In genomic region chr14:101251812-101252442, GRCh38 we compare ENCODE assay signal across 19 cellular contexts.
DNase-seq lines count a peak whose midpoint lies in the region; ATAC-seq and TF ChIP-seq lines count a peak whose summit lies in the region.
"Had no signal": no experiment of that assay in that cellular context is flagged by ENCODE, and none has a peak within 500 bp of the region (broad histone marks: within the 10 kb centered on the region; RNA-seq: fewer than 3 reads in every experiment).

No MANE protein-coding gene starts in this region.

- H3K9me3 Mint-ChIP-seq in activated CD8-positive, alpha-beta T cell treated with anti-CD3 and anti-CD28 coated beads, Interleukin-2, amount 10 ng/mL, durations not matched to agents 7 days and 5 days (ENCODE audit: insufficient read depth) = no peaks in the 10 kb centered on the region
- H3K9me3 Mint-ChIP-seq in activated CD8-positive, alpha-beta T cell treated with anti-CD3 and anti-CD28 coated beads for 36 hours = no peaks in the 10 kb centered on the region
- no peaks in the 10 kb centered on the region for H3K9me3 Mint-ChIP-seq in endodermal cell

- no peak for ATAC-seq in activated CD8-positive, alpha-beta T cell treated with anti-CD3 and anti-CD28 coated beads, Interleukin-2, amount 10 ng/mL, durations not matched to agents 7 days and 5 days
- no peak for ATAC-seq in activated CD8-positive, alpha-beta T cell treated with anti-CD3 and anti-CD28 coated beads for 36 hours
- ATAC-seq in HG03135 (IDR thresholded peaks at IDR 0.05; ENCODE audit: unreplicated experiment) = no peak
- ATAC-seq: HCT116 had no signal

- no peaks in the 10 kb centered on the region for H3K36me3 ChIP-seq in endodermal cell (ENCODE audit: control insufficient read depth, insufficient read depth, low read length)

- no peak for TF ChIP-seq CTCF in activated CD8-positive, alpha-beta T cell treated with anti-CD3 and anti-CD28 coated beads for 36 hours (IDR thresholded peaks at IDR 0.05)
- TF ChIP-seq CTCF in endodermal cell (conservative IDR thresholded peaks at IDR 0.05) = no peak

- no peaks in the 10 kb centered on the region for H3K9me3 ChIP-seq in endodermal cell (ENCODE audit: control insufficient read depth, low read length)

- H3K27ac ChIP-seq in endodermal cell (ENCODE audit: low read depth, low read length) = no peak overlapping the region
- H3K27ac ChIP-seq: C4-2B, GM23248 had no signal

- H3K27ac Mint-ChIP-seq in activated CD8-positive, alpha-beta T cell treated with anti-CD3 and anti-CD28 coated beads, Interleukin-2, amount 10 ng/mL, durations not matched to agents 7 days and 5 days = peak overlapping the region; percentile 64
- H3K27ac Mint-ChIP-seq in activated CD8-positive, alpha-beta T cell treated with anti-CD3 and anti-CD28 coated beads for 36 hours = no peak overlapping the region
- H3K27ac Mint-ChIP-seq in endodermal cell = no peak overlapping the region

- no peak overlapping the region for H3K4me3 Mint-ChIP-seq in activated CD8-positive, alpha-beta T cell treated with anti-CD3 and anti-CD28 coated beads, Interleukin-2, amount 10 ng/mL, durations not matched to agents 7 days and 5 days
- H3K4me3 Mint-ChIP-seq in activated CD8-positive, alpha-beta T cell treated with anti-CD3 and anti-CD28 coated beads for 36 hours = no peak overlapping the region
- H3K4me3 Mint-ChIP-seq in endodermal cell = no peak overlapping the region

- peaks cover 8% of the 10 kb centered on the region for H3K27me3 ChIP-seq in endodermal cell (ENCODE audit: control insufficient read depth, insufficient read depth, low read length, poor library complexity, severe bottlenecking)

- CTCF ChIA-PET in activated CD8-positive, alpha-beta T cell treated with anti-CD3 and anti-CD28 coated beads, Interleukin-2, amount 10 ng/mL, durations not matched to agents 7 days and 5 days (lab: Charles Lee) = no interaction called here
- CTCF ChIA-PET in activated CD8-positive, alpha-beta T cell treated with anti-CD3 and anti-CD28 coated beads for 36 hours (lab: Charles Lee) = no interaction called here

- DNase-seq in activated CD8-positive, alpha-beta T cell treated with anti-CD3 and anti-CD28 coated beads, Interleukin-2, amount 10 ng/mL, durations not matched to agents 7 days and 5 days = no peak
- no peak for DNase-seq in activated CD8-positive, alpha-beta T cell treated with anti-CD3 and anti-CD28 coated beads for 36 hours
- peak; percentile 1 for DNase-seq in Daoy (ENCODE audit: low read depth)
- DNase-seq in endodermal cell = peak; percentile 20
- peak; percentile 55 for DNase-seq in posterior vena cava (ENCODE audit: low spot score)
- DNase-seq in NCI-H345 (lab: John Stamatoyannopoulos, UW) = no peak
- DNase-seq in NCI-H1694 (lab: John Stamatoyannopoulos, UW) = no peak
- DNase-seq: DMS79, GM23248, KG1, NCI-H187, NCI-H2107, NCI-H510A treated with DMSO at 0.1 percent for 48 hours, NCI-H82, OCI-M1, Right ventricle myocardium superior had no signal

- no peaks in the 10 kb centered on the region for H3K36me3 Mint-ChIP-seq in activated CD8-positive, alpha-beta T cell treated with anti-CD3 and anti-CD28 coated beads, Interleukin-2, amount 10 ng/mL, durations not matched to agents 7 days and 5 days (ENCODE audit: low read depth)
- no peaks in the 10 kb centered on the region for H3K36me3 Mint-ChIP-seq in activated CD8-positive, alpha-beta T cell treated with anti-CD3 and anti-CD28 coated beads for 36 hours (ENCODE audit: low read depth)
- no peaks in the 10 kb centered on the region for H3K36me3 Mint-ChIP-seq in endodermal cell (ENCODE audit: low read depth)

- POLR2A ChIA-PET in activated CD8-positive, alpha-beta T cell treated with anti-CD3 and anti-CD28 coated beads, Interleukin-2, amount 10 ng/mL, durations not matched to agents 7 days and 5 days (lab: Charles Lee) = no interaction called here
- POLR2A ChIA-PET in activated CD8-positive, alpha-beta T cell treated with anti-CD3 and anti-CD28 coated beads for 36 hours (lab: Charles Lee) = interaction anchor here (0.5 kb wide), 1 partner anchor 422 kb away, joined by 3 read pairs; no protein-coding TSS in a partner anchor

- intact Hi-C loops in activated CD8-positive, alpha-beta T cell treated with anti-CD3 and anti-CD28 coated beads for 36 hours (cut with micrococcal nuclease) = no loop called here
- intact Hi-C loops in posterior vena cava (cut with DNase I) = no loop called here

- H3K4me1 ChIP-seq in endodermal cell (ENCODE audit: control insufficient read depth, insufficient read depth, low read length) = peaks cover 15% of the 10 kb centered on the region

- no peak overlapping the region for H3K4me3 ChIP-seq in endodermal cell (ENCODE audit: low read length)
- H3K4me3 ChIP-seq: GM23248 had no signal

- 93 to 96% methylated on average over 12 to 15 of the region's 15 CpGs for WGBS in endodermal cell (ENCODE audit: insufficient coverage in 1 of 2, insufficient read length in 1 of 2), 2 experiments

- peaks cover 3% of the 10 kb centered on the region for H3K27me3 Mint-ChIP-seq in activated CD8-positive, alpha-beta T cell treated with anti-CD3 and anti-CD28 coated beads, Interleukin-2, amount 10 ng/mL, durations not matched to agents 7 days and 5 days (ENCODE audit: low read depth)
- H3K27me3 Mint-ChIP-seq in activated CD8-positive, alpha-beta T cell treated with anti-CD3 and anti-CD28 coated beads for 36 hours = peaks cover 15% of the 10 kb centered on the region
- H3K27me3 Mint-ChIP-seq in endodermal cell (ENCODE audit: insufficient read depth) = peaks cover 5% of the 10 kb centered on the region

- no peak overlapping the region for H3K9ac ChIP-seq in endodermal cell (ENCODE audit: extremely low read depth, low read length, poor library complexity, severe bottlenecking)
- H3K9ac ChIP-seq: GM23248 had no signal

- peaks cover 15% of the 10 kb centered on the region for H3K4me1 Mint-ChIP-seq in activated CD8-positive, alpha-beta T cell treated with anti-CD3 and anti-CD28 coated beads, Interleukin-2, amount 10 ng/mL, durations not matched to agents 7 days and 5 days (ENCODE audit: low read depth)
- H3K4me1 Mint-ChIP-seq in activated CD8-positive, alpha-beta T cell treated with anti-CD3 and anti-CD28 coated beads for 36 hours (ENCODE audit: low read depth) = peaks cover 3% of the 10 kb centered on the region
- peaks cover 35% of the 10 kb centered on the region for H3K4me1 Mint-ChIP-seq in endodermal cell

Comparison
In these comparisons a context has a peak if more than half of its experiments do, and no peak if none do; other contexts are left out.
1. DNase-seq: peak in Daoy (single experiment), endodermal cell (single experiment) and posterior vena cava (single experiment); none in activated CD8-positive, alpha-beta T cell treated with anti-CD3 and anti-CD28 coated beads, Interleukin-2, amount 10 ng/mL, durations not matched to agents 7 days and 5 days (single experiment), activated CD8-positive, alpha-beta T cell treated with anti-CD3 and anti-CD28 coated beads for 36 hours (single experiment), NCI-H345 (single experiment) and NCI-H1694 (single experiment).